8 cellular contexts compared by ENCODE assay signal in the genomic region with DNA sequence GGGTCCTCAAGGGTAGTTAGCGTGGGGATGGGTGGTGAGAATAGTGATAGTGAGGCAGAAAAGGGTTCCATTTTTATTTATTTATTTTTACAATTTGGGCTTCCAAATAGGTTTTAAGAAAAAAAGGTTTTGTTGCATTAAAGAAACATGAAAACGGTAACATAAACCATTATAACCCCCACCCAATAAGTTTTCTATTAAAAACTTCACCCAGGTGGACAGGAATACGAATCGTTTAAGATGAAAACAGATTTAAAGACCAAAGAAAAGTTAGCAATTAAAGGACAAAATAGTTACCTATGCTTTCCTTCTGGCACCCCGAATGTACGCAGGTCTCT.
DNase-seq lines count a peak whose midpoint lies in the region; ATAC-seq, FAIRE-seq and TF ChIP-seq lines count a peak whose summit lies in the region.

No MANE protein-coding gene starts in this region.

- peaks cover 2% of the 10 kb centered on the region; the same call in 1 of the 2 replicates for H3K23me2 ChIP-seq in H1 (ENCODE audit: low read depth, low read length)

- H4K91ac ChIP-seq in H1 (replicated peaks; ENCODE audit: insufficient read length, low read length), result no peak overlapping the region

- H4K20me1 ChIP-seq in MM.1S (ENCODE audit: insufficient read depth, low read length) (no peaks in the 10 kb centered on the region), H1 (replicated peaks in 1 of 2; ENCODE audit: control insufficient read depth in 1 of 2, insufficient read depth in 2 of 2, low read length in 2 of 2) (no peaks in the 10 kb centered on the region), neural progenitor cell (ENCODE audit: low read depth) (no peaks in the 10 kb centered on the region)

- no peak overlapping the region for H2AK5ac ChIP-seq in H1 (ENCODE audit: low read depth, low read length)

- peaks cover 12% of the 10 kb centered on the region for H3K27me3 Mint-ChIP-seq in neural progenitor cell (ENCODE audit: insufficient read depth, low read depth)

- H3K79me2 ChIP-seq in MM.1S (ENCODE audit: low read length), result peaks cover 24% of the 10 kb centered on the region
- peaks cover 0 to 17% of the 10 kb centered on the region in 2 experiments; a peak in 2 of 4 replicates for H3K79me2 ChIP-seq in H1 (ENCODE audit: control insufficient read depth in 1 of 2, insufficient read depth in 2 of 2, low read length in 2 of 2)
- peaks cover 21% of the 10 kb centered on the region for H3K79me2 ChIP-seq in neural progenitor cell (ENCODE audit: low read depth)

- H2BK20ac ChIP-seq in H1 (ENCODE audit: low read length), result no peak overlapping the region

- H3K36me3 ChIP-seq in BJ (ENCODE audit: control insufficient read depth, insufficient read depth, low read length), result no peaks in the 10 kb centered on the region
- H3K36me3 ChIP-seq in MM.1S (replicated peaks; ENCODE audit: insufficient read depth, low read length), result no peaks in the 10 kb centered on the region
- no peaks in the 10 kb centered on the region for H3K36me3 ChIP-seq in H1 (ENCODE audit: control insufficient read depth in 2 of 4, insufficient read depth in 4 of 4, low read length in 3 of 4)
- no peaks in the 10 kb centered on the region for H3K36me3 ChIP-seq in neural progenitor cell

- peak overlapping the region; percentile 85 for H3K27ac Mint-ChIP-seq in neural progenitor cell

- H3K27ac ChIP-seq in MM.1S (ENCODE audit: low read length) (no peak overlapping the region), H1 (ENCODE audit: low read depth, low read length) (no peak overlapping the region), neural progenitor cell (no peak overlapping the region)

- TF ChIP-seq POLR2A in H1 (IDR thresholded peaks at IDR 0.05; ENCODE audit: control extremely low read depth in 1 of 2, low read depth in 2 of 2, low read length in 2 of 2), result no peak

- H2BK120ac ChIP-seq in H1 (replicated peaks; ENCODE audit: low read depth, low read length), result no peak overlapping the region

- H3K4me3 Mint-ChIP-seq in neural progenitor cell, result peak overlapping the region; percentile 97

- CTCF ChIA-PET in BJ (lab: Yijun Ruan, JAX) (interaction anchor here (1.5 kb wide), 1 partner anchor 129 kb away, joined by 4 read pairs; no protein-coding TSS in a partner anchor), H1 (lab: Charles Lee; ENCODE audit: partially characterized antibody) (no interaction called here)

- no peak overlapping the region for H2BK12ac ChIP-seq in H1 (ENCODE audit: low read depth, low read length)

- H3K4me1 ChIP-seq in MM.1S (ENCODE audit: low read length) (peaks cover 10% of the 10 kb centered on the region), H1 (replicated peaks in 1 of 4; ENCODE audit: control insufficient read depth in 3 of 4, insufficient read depth in 4 of 4, low read length in 3 of 4) (no peaks in the 10 kb centered on the region; a peak in 1 of 7 replicates), neural progenitor cell (peaks cover 11% of the 10 kb centered on the region)

- 25% methylated on average over 6 of the region's 6 CpGs; no CpG with 5 or more reads in 1 of the 2 experiments for WGBS in H1 (ENCODE audit: extremely low coverage in 1 of 2, insufficient coverage in 1 of 2, insufficient read length in 1 of 2, insufficient replicate concordance in 2 of 2, low coverage in 1 of 2, low lambda C conversion rate in 2 of 2, missing lambda C conversion rate in 1 of 2), 2 experiments

- H3K9ac ChIP-seq in MM.1S (ENCODE audit: low read length) (peak overlapping the region; percentile 70; the same call in 1 of the 2 replicates), H1 (replicated peaks in 1 of 4; ENCODE audit: extremely low read depth in 1 of 4, low read depth in 3 of 4, low read length in 3 of 4) (peak overlapping the region; percentile 54 to 86 (median 77)), neural progenitor cell (peak overlapping the region; percentile 42)

- H3K27me3 ChIP-seq in BJ (ENCODE audit: control insufficient read depth, insufficient read depth, low read length), result no peaks in the 10 kb centered on the region
- H3K27me3 ChIP-seq in MM.1S (replicated peaks; ENCODE audit: insufficient read depth, low read length), result no peaks in the 10 kb centered on the region
- H3K27me3 ChIP-seq in H1 (replicated peaks in 1 of 4; ENCODE audit: control insufficient read depth in 3 of 4, extremely low read depth in 1 of 4, insufficient read depth in 3 of 4, low read length in 3 of 4), result peaks cover 0 to 2% (median 0%) of the 10 kb centered on the region in 4 experiments; a peak in 1 of 7 replicates
- peaks cover 10% of the 10 kb centered on the region for H3K27me3 ChIP-seq in neural progenitor cell

- peak overlapping the region; percentile 89 for H2AFZ ChIP-seq in MM.1S (ENCODE audit: low read length)
- peak overlapping the region; percentile 89 for H2AFZ ChIP-seq in H1 (ENCODE audit: low read length)
- H2AFZ ChIP-seq in neural progenitor cell (replicated peaks), result peak overlapping the region; percentile 98

- H3K56ac ChIP-seq in H1 (replicated peaks; ENCODE audit: insufficient read length, low read depth, low read length), result no peak overlapping the region

- H2BK15ac ChIP-seq in H1 (ENCODE audit: low read length), result no peak overlapping the region

- H3K14ac ChIP-seq in H1 (ENCODE audit: insufficient read length), result no peak overlapping the region

- no peak overlapping the region for H3K23ac ChIP-seq in H1 (ENCODE audit: insufficient read length)

- no peak for FAIRE-seq in H1 (lab: Jason Lieb, UNC)

- H3K79me1 ChIP-seq in H1 (ENCODE audit: low read depth, low read length), result no peaks in the 10 kb centered on the region

- H3K18ac ChIP-seq in H1 (ENCODE audit: extremely low read depth, low read length), result 0 out of 2 replicates have a peak overlapping the region, but pooled peaks have one; percentile 4

- no peak for ATAC-seq in GM21367 (IDR thresholded peaks at IDR 0.05; ENCODE audit: unreplicated experiment)
- ATAC-seq in HG03342 (IDR thresholded peaks at IDR 0.05; ENCODE audit: unreplicated experiment), result no peak

- H2BK5ac ChIP-seq in H1 (ENCODE audit: low read depth, low read length), result no peak overlapping the region

- POLR2A ChIA-PET in BJ (lab: Charles Lee) (no interaction called here), H1 (lab: Charles Lee; ENCODE audit: partially characterized antibody) (interaction anchor here (0.6 to 1.6 kb wide), 6 partner anchors 13 to 1819 kb away, joined by 3 to 4 read pairs (median 3); a partner anchor contains a TSS)

- H3K4ac ChIP-seq in H1 (replicated peaks; ENCODE audit: insufficient read length, low read depth, low read length), result no peak overlapping the region

- peaks cover 2% of the 10 kb centered on the region for H3K36me3 Mint-ChIP-seq in neural progenitor cell

- TF ChIP-seq EP300 in H1 (IDR thresholded peaks at IDR 0.05; ENCODE audit: borderline replicate concordance in 1 of 2, low read depth in 2 of 2, low read length in 2 of 2), result no peak

- H3K4me1 Mint-ChIP-seq in neural progenitor cell, result peaks cover 16% of the 10 kb centered on the region

- H3K4me3 ChIP-seq in BJ (ENCODE audit: low read depth, low read length) (peak overlapping the region; percentile 96), MM.1S (ENCODE audit: low read length) (peak overlapping the region; percentile 91), H1 (ENCODE audit: extremely low read depth in 1 of 4, insufficient read depth in 2 of 4, low read depth in 3 of 4, low read length in 4 of 4) (peak overlapping the region; percentile 52 to 99 (median 82)), neural progenitor cell (peak overlapping the region; percentile 58)

- no peaks in the 10 kb centered on the region for H3K9me3 ChIP-seq in MM.1S (replicated peaks; ENCODE audit: insufficient read depth, low read length)
- no peaks in the 10 kb centered on the region for H3K9me3 ChIP-seq in H1 (ENCODE audit: insufficient read depth in 2 of 2, low read depth in 1 of 2, low read length in 1 of 2)
- no peaks in the 10 kb centered on the region for H3K9me3 ChIP-seq in neural progenitor cell (ENCODE audit: low read depth)

- no peak overlapping the region for H4K5ac ChIP-seq in H1 (ENCODE audit: insufficient read length, low read depth, low read length)

- DNase-seq in BJ (ENCODE audit: low read depth), result no peak
- no peak for DNase-seq in MM.1S
- DNase-seq in H1 (ENCODE audit: low read depth in 1 of 2, low spot score in 2 of 2), result no peak
- no peak for DNase-seq in neural progenitor cell (ENCODE audit: low spot score)
- no peak for DNase-seq in NCI-H69 (lab: John Stamatoyannopoulos, UW)
- no peak for DNase-seq in globus pallidus (ENCODE audit: low spot score)

- H3K9me3 Mint-ChIP-seq in neural progenitor cell, result peaks cover 4% of the 10 kb centered on the region

- H4K8ac ChIP-seq in H1 (ENCODE audit: extremely low read depth, insufficient read depth, low read length), result no peak overlapping the region

- TF ChIP-seq CTCF in BJ (IDR thresholded peaks at IDR 0.05; ENCODE audit: insufficient read depth, low read depth, low read length), result no peak
- TF ChIP-seq CTCF in MM.1S (IDR thresholded peaks at IDR 0.05; ENCODE audit: low read length), result no peak
- TF ChIP-seq CTCF in H1 (IDR thresholded peaks at IDR 0.05; ENCODE audit: control extremely low read depth in 1 of 3, insufficient read depth in 1 of 3, low read depth in 1 of 3, low read length in 3 of 3), result no peak
- no peak for TF ChIP-seq CTCF in neural progenitor cell (IDR thresholded peaks at IDR 0.05)

- H3F3A ChIP-seq in MM.1S (ENCODE audit: insufficient read depth, low read length), result no peaks in the 10 kb centered on the region
- no peaks in the 10 kb centered on the region for H3F3A ChIP-seq in neural progenitor cell (ENCODE audit: low read depth)

- TF ChIP-seq RAD21 in H1 (IDR thresholded peaks at IDR 0.05 in 1 of 2, conservative IDR thresholded peaks at IDR 0.05 in 1 of 2; ENCODE audit: low read depth in 2 of 2, low read length in 2 of 2), result no peak

- H3K9me2 ChIP-seq in MM.1S (replicated peaks; ENCODE audit: insufficient read depth, low read length), result no peaks in the 10 kb centered on the region

- peak overlapping the region; percentile 79 for H3K4me2 ChIP-seq in MM.1S (ENCODE audit: low read depth, low read length)
- peak overlapping the region; percentile 82 to 94 for H3K4me2 ChIP-seq in H1 (ENCODE audit: insufficient read depth in 1 of 2, low read depth in 2 of 2, low read length in 2 of 2)
- H3K4me2 ChIP-seq in neural progenitor cell, result peak overlapping the region; percentile 74

TF ChIP-seq in H1, 55 proteins besides CTCF, POLR2A, EP300 and RAD21 (continues in another document):
- TF ChIP-seq SP2 (IDR thresholded peaks at IDR 0.05; ENCODE audit: low read length), result no peak
- TF ChIP-seq SP1 (IDR thresholded peaks at IDR 0.05; ENCODE audit: low read depth, low read length), result no peak
- no peak for TF ChIP-seq RXRA (IDR thresholded peaks at IDR 0.05; ENCODE audit: insufficient read depth, low read depth, low read length)
- TF ChIP-seq RNF2 (IDR thresholded peaks at IDR 0.05; ENCODE audit: borderline replicate concordance, low read depth, low read length, missing control alignments, poor library complexity, severe bottlenecking), result no peak
- no peak for TF ChIP-seq YY1 (IDR thresholded peaks at IDR 0.05; ENCODE audit: low read depth, low read length)
- no peak for TF ChIP-seq POLR2AphosphoS5 (IDR thresholded peaks at IDR 0.05; ENCODE audit: low read depth, low read length)
- TF ChIP-seq EGR1 (IDR thresholded peaks at IDR 0.05; ENCODE audit: borderline replicate concordance, low read depth, low read length), result no peak
